8 cellular contexts compared by ENCODE assay signal in genomic region chr18:3451989-3452749, GRCh38. TPM values are rescaled to one million over a fixed set of nuclear protein-coding genes. Genes with fewer than 3 reads are reported as not detected.
DNase-seq lines count a peak whose midpoint lies in the region; TF ChIP-seq lines count a peak whose summit lies in the region.

No MANE protein-coding gene starts in this region.

- intact Hi-C loops in A673 (cut with micrococcal nuclease; ENCODE audit: unreplicated experiment): loop anchor here (2.0 to 10.0 kb wide), 4 partner anchors 293 to 550 kb away; no protein-coding TSS in a partner anchor
- intact Hi-C loops in activated CD4-positive, alpha-beta memory T cell treated with anti-CD3 and anti-CD28 coated beads for 36 hours (cut with micrococcal nuclease): loop anchor here (1.0 to 10.0 kb wide), 5 partner anchors 142 to 1843 kb away; partner anchors contain the start of genes MYL12A, SMCHD1 and ZBTB14

- no peaks in the 10 kb centered on the region for H3K9me3 Mint-ChIP-seq in activated CD4-positive, alpha-beta memory T cell treated with anti-CD3 and anti-CD28 coated beads for 36 hours

- no TSS peak for BruUV-seq in A673 (replicated peaks; lab: Mats Ljungman, UMichigan)

- peak overlapping the region; percentile 100 for H3K27ac Mint-ChIP-seq in activated CD4-positive, alpha-beta memory T cell treated with anti-CD3 and anti-CD28 coated beads for 36 hours

- peaks cover 37% of the 10 kb centered on the region for H3K36me3 Mint-ChIP-seq in activated CD4-positive, alpha-beta memory T cell treated with anti-CD3 and anti-CD28 coated beads for 36 hours

- no peaks in the 10 kb centered on the region for H3K9me3 ChIP-seq in A673 (ENCODE audit: low read depth, low read length, poor library complexity, severe bottlenecking)
- no peaks in the 10 kb centered on the region for H3K9me3 ChIP-seq in HEK293 (ENCODE audit: control insufficient read depth, insufficient read depth, low read depth, low read length)

- peaks cover 44% of the 10 kb centered on the region for H3K4me1 Mint-ChIP-seq in activated CD4-positive, alpha-beta memory T cell treated with anti-CD3 and anti-CD28 coated beads for 36 hours (ENCODE audit: low read depth)

- TF ChIP-seq CTCF in A673 (conservative IDR thresholded peaks at IDR 0.05; ENCODE audit: low read depth, low read length): no peak
- peak; percentile 59 for TF ChIP-seq CTCF in HEK293 (tag by site-specific recombination; IDR thresholded peaks at IDR 0.05)

- H3K27me3 Mint-ChIP-seq in activated CD4-positive, alpha-beta memory T cell treated with anti-CD3 and anti-CD28 coated beads for 36 hours: no peaks in the 10 kb centered on the region

- POLR2A ChIA-PET in A673 (lab: Charles Lee; ENCODE audit: low non-redundant PET) (interaction anchor here (0.7 to 1.7 kb wide), 2 partner anchors 152 to 290 kb away, joined by 4 to 7 read pairs; no protein-coding TSS in a partner anchor), HEK293 (lab: Yijun Ruan, JAX) (interaction anchor here (0.7 to 2.8 kb wide), 11 partner anchors 10 to 214 kb away, joined by 3 to 11 read pairs (median 4); no protein-coding TSS in a partner anchor)
- POLR2A ChIA-PET in activated CD4-positive, alpha-beta memory T cell treated with anti-CD3 and anti-CD28 coated beads for 36 hours (lab: Charles Lee): interaction anchor here (0.7 to 5.3 kb wide), 16 partner anchors 14 to 214 kb away, joined by 3 to 90 read pairs (median 4); partner anchors contain the start of gene MYL12A

- H3K4me3 ChIP-seq in A673 (ENCODE audit: low read depth, low read length, poor library complexity, severe bottlenecking) (peak overlapping the region; percentile 91), HEK293 (ENCODE audit: low read depth, low read length) (peak overlapping the region; percentile 56)

- DNase-seq in A673 (ENCODE audit: low spot score) (peak; percentile 76), midbrain (lab: John Stamatoyannopoulos, UW) (peak; percentile 25), NCI-H2171 (lab: John Stamatoyannopoulos, UW) (no peak), NCI-H1048 (lab: John Stamatoyannopoulos, UW) (no peak)
- DNase-seq in activated CD4-positive, alpha-beta memory T cell treated with anti-CD3 and anti-CD28 coated beads for 36 hours: peak; percentile 55
- peak; percentile 21 for DNase-seq in effector CD8-positive, alpha-beta T cell (lab: John Stamatoyannopoulos, UW)

- peaks cover 28% of the 10 kb centered on the region for H3K4me1 ChIP-seq in A673 (ENCODE audit: insufficient read depth, low read length, poor library complexity, severe bottlenecking)
- peaks cover 14% of the 10 kb centered on the region; the same call in 1 of the 2 replicates for H3K4me1 ChIP-seq in HEK293 (ENCODE audit: control insufficient read depth, insufficient read depth, low read length)

- CTCF ChIA-PET in A673 (lab: Charles Lee): interaction anchor here (0.6 to 0.9 kb wide), 2 partner anchors 214 to 543 kb away, joined by 3 to 4 read pairs; no protein-coding TSS in a partner anchor
- CTCF ChIA-PET in HEK293 (lab: Yijun Ruan, JAX): interaction anchor here (0.6 to 5.2 kb wide), 15 partner anchors 9 to 418 kb away, joined by 3 to 54 read pairs (median 5); no protein-coding TSS in a partner anchor
- CTCF ChIA-PET in activated CD4-positive, alpha-beta memory T cell treated with anti-CD3 and anti-CD28 coated beads for 36 hours (lab: Charles Lee): interaction anchor here (0.7 to 10.1 kb wide), 8 partner anchors 72 to 213 kb away, joined by 3 to 112 read pairs (median 27); no protein-coding TSS in a partner anchor

- no peaks in the 10 kb centered on the region for H3K27me3 ChIP-seq in A673 (replicated peaks; ENCODE audit: insufficient read depth, low read depth, low read length, poor library complexity)

- H3K27ac ChIP-seq in A673 (ENCODE audit: low read depth, low read length, poor library complexity, severe bottlenecking) (peak overlapping the region; percentile 96), HEK293 (ENCODE audit: extremely low read depth, low read depth, low read length) (peak overlapping the region; percentile 98), temporal lobe (ENCODE audit: low read depth, low read length) (peak overlapping the region; percentile 75)

- peaks cover 15% of the 10 kb centered on the region for H3K36me3 ChIP-seq in A673 (ENCODE audit: insufficient read depth, low read length, poor library complexity, severe bottlenecking)
- peaks cover 8 to 13% of the 10 kb centered on the region in 2 experiments; a peak in 2 of 3 replicates for H3K36me3 ChIP-seq in HEK293 (ENCODE audit: control insufficient read depth in 2 of 2, insufficient read depth in 1 of 2, low read length in 2 of 2)

- peak overlapping the region; percentile 86 for H3K4me3 Mint-ChIP-seq in activated CD4-positive, alpha-beta memory T cell treated with anti-CD3 and anti-CD28 coated beads for 36 hours

TF ChIP-seq in HEK293, 187 proteins besides CTCF, POLR2A, EP300 and RAD21 (continues in another document):
- TF ChIP-seq ZBTB11 (tag by site-specific recombination; conservative IDR thresholded peaks at IDR 0.05; ENCODE audit: low read depth): no peak; the same call in 1 of the 2 replicates
- TF ChIP-seq PRDM4 (tag by site-specific recombination; IDR thresholded peaks at IDR 0.05): no peak
- TF ChIP-seq HOXD13 (CRISPR knock-in tag; IDR thresholded peaks at IDR 0.05; ENCODE audit: borderline replicate concordance): no peak
- TF ChIP-seq ZNF266 (tag by site-specific recombination; IDR thresholded peaks at IDR 0.05; ENCODE audit: low read depth): no peak
- TF ChIP-seq ZNF211 (tag by site-specific recombination; IDR thresholded peaks at IDR 0.05; ENCODE audit: low read depth): no peak
- TF ChIP-seq ZNF704 (tag by site-specific recombination; IDR thresholded peaks at IDR 0.05): no peak
- TF ChIP-seq ZNF202 (tag by site-specific recombination; IDR thresholded peaks at IDR 0.05; ENCODE audit: borderline replicate concordance): no peak
- TF ChIP-seq ZXDB (tag by site-specific recombination; IDR thresholded peaks at IDR 0.05): no peak

RNA-seq across cellular contexts. Expression of gene TGIF1, which starts 2.2 kb away (rescaled TPM):
- total RNA-seq in A673 (2021): 86.9 and 98.3 TPM in 2 replicates
- total RNA-seq in activated CD4-positive, alpha-beta memory T cell treated with anti-CD3 and anti-CD28 coated beads for 36 hours: 10 to 100 TPM; 45.9 to 51.4 TPM
- 14.3 TPM for total RNA-seq in temporal lobe

Comparison
In these comparisons a context has a peak if more than half of its experiments do, and no peak if none do; other contexts are left out.
1. DNase-seq: peak in A673 (single experiment), activated CD4-positive, alpha-beta memory T cell treated with anti-CD3 and anti-CD28 coated beads for 36 hours (single experiment), effector CD8-positive, alpha-beta T cell (single experiment) and midbrain (single experiment); none in NCI-H2171 (single experiment) and NCI-H1048 (single experiment).
2. Peak in every context shown above with its lines, with median percentiles within 50 percentile points of each other: H3K27ac ChIP-seq.